2 cellular contexts compared by ENCODE assay signal in genomic region chr15:42240823-42241222, GRCh38.
TF ChIP-seq lines count a peak whose summit lies in the region.

No MANE protein-coding gene starts in this region.

TF ChIP-seq in HepG2, 621 proteins besides CTCF, POLR2A, EP300 and RAD21:
- TF ChIP-seq HNRNPK (IDR thresholded peaks at IDR 0.05; ENCODE audit: low read depth, low read length, poor library complexity, severe bottlenecking) (no peak), ZBTB40 (IDR thresholded peaks at IDR 0.05) (peak; percentile 43; the same call in 1 of the 2 replicates), ZBTB40 (CRISPR knock-in tag; IDR thresholded peaks at IDR 0.05) (peak; percentile 58; the same call in 1 of the 2 replicates)

TF ChIP-seq in K562, 482 proteins besides CTCF, POLR2A, EP300 and RAD21:
- TF ChIP-seq ZBTB40 (IDR thresholded peaks at IDR 0.05) (peak; percentile 92), ZBTB40 (CRISPR knock-in tag; IDR thresholded peaks at IDR 0.05) (peak; percentile 79)
- TF ChIP-seq, protein P1, sequence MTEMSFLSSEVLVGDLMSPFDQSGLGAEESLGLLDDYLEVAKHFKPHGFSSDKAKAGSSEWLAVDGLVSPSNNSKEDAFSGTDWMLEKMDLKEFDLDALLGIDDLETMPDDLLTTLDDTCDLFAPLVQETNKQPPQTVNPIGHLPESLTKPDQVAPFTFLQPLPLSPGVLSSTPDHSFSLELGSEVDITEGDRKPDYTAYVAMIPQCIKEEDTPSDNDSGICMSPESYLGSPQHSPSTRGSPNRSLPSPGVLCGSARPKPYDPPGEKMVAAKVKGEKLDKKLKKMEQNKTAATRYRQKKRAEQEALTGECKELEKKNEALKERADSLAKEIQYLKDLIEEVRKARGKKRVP (CRISPR knock-in tag; IDR thresholded peaks at IDR 0.05), result no peak
